31 cellular contexts compared by ENCODE assay signal in the genomic region with DNA sequence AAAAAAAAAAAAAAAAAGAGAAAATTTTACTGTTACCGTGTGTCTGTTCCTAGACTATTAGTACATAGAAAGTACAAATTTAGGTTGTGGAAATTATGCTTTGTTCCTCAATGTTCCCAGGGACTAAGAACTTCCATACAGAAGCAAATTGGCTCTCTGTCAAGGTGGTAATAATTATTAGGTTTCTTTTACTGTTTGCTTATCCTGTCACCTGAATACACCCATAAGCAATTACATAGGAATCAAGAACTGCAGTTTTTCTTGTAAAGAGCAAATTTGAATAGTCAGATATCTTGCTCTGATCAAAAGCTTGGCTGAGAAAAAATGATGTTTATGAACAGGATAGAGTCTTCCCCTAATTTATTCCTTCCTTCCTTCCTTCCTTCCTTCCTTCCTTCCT.
"Had no signal": no experiment of that assay in that cellular context is flagged by ENCODE, and none has a peak within 500 bp of the region (broad histone marks: within the 10 kb centered on the region; RNA-seq: fewer than 3 reads in every experiment).

No MANE protein-coding gene starts in this region.

- H3K27ac ChIP-seq: brain microvascular endothelial cell, coronary artery, dorsolateral prefrontal cortex, esophagus muscularis mucosa, foreskin keratinocyte, gastrocnemius medialis, heart left ventricle had no signal

- H3K36me3 ChIP-seq: brain microvascular endothelial cell, esophagus muscularis mucosa, gastrocnemius medialis, heart left ventricle had no signal

- H3K27ac Mint-ChIP-seq: activated CD4-positive, alpha-beta memory T cell treated with anti-CD3 and anti-CD28 coated beads for 36 hours; activated CD4-positive, alpha-beta T cell treated with anti-CD3 and anti-CD28 coated beads for 36 hours; activated CD4-positive, alpha-beta T cell treated with anti-CD3 and anti-CD28 coated beads, Interleukin-2, amount 10 ng/mL, durations not matched to agents 24 days and 14 days; activated CD8-positive, alpha-beta memory T cell treated with anti-CD3 and anti-CD28 coated beads, Interleukin-2, amount 10 ng/mL, durations not matched to agents 7 days and 5 days; activated CD8-positive, alpha-beta T cell treated with anti-CD3 and anti-CD28 coated beads, Interleukin-2, amount 10 ng/mL, durations not matched to agents 7 days and 5 days; activated naive CD8-positive, alpha-beta T cell; activated T-helper 1 cell treated with anti-CD3 and anti-CD28 coated beads, Interleukin-12 subunit alpha, Interleukin-12 subunit beta, Interleukin-2, Interleukin-4 antibody, amounts not matched to agents 30 ng/mL and 10 ng/mL and 1 ng/mL, durations not matched to agents 14 hours and 24 hours and 36 hours; dendritic cell treated with granulocyte-macrophage colony-stimulating factor and Interleukin-4, amounts not matched to agents 40 ng/mL and 50 ng/mL, for 4 days; endodermal cell had no signal

- H3K4me1 ChIP-seq: foreskin keratinocyte, gastrocnemius medialis, heart left ventricle had no signal

- H3K4me3 ChIP-seq: coronary artery, dorsolateral prefrontal cortex, esophagus muscularis mucosa, gastrocnemius medialis, heart left ventricle had no signal

- H3K4me3 Mint-ChIP-seq: activated CD4-positive, alpha-beta memory T cell treated with anti-CD3 and anti-CD28 coated beads for 36 hours; activated CD4-positive, alpha-beta T cell treated with anti-CD3 and anti-CD28 coated beads for 36 hours; activated CD4-positive, alpha-beta T cell treated with anti-CD3 and anti-CD28 coated beads, Interleukin-2, amount 10 ng/mL, durations not matched to agents 24 days and 14 days; activated CD8-positive, alpha-beta memory T cell treated with anti-CD3 and anti-CD28 coated beads, Interleukin-2, amount 10 ng/mL, durations not matched to agents 7 days and 5 days; activated CD8-positive, alpha-beta T cell treated with anti-CD3 and anti-CD28 coated beads, Interleukin-2, amount 10 ng/mL, durations not matched to agents 7 days and 5 days; activated naive CD8-positive, alpha-beta T cell; activated T-helper 1 cell treated with anti-CD3 and anti-CD28 coated beads, Interleukin-12 subunit alpha, Interleukin-12 subunit beta, Interleukin-2, Interleukin-4 antibody, amounts not matched to agents 30 ng/mL and 10 ng/mL and 1 ng/mL, durations not matched to agents 14 hours and 24 hours and 36 hours; central memory CD8-positive, alpha-beta T cell; dendritic cell treated with granulocyte-macrophage colony-stimulating factor and Interleukin-4, amounts not matched to agents 40 ng/mL and 50 ng/mL, for 4 days; endodermal cell had no signal

- H3K27me3 ChIP-seq: brain microvascular endothelial cell, dorsolateral prefrontal cortex, esophagus muscularis mucosa, foreskin keratinocyte, gastrocnemius medialis, heart left ventricle had no signal

- ATAC-seq: activated CD4-positive, alpha-beta T cell treated with anti-CD3 and anti-CD28 coated beads for 36 hours; activated CD8-positive, alpha-beta memory T cell treated with anti-CD3 and anti-CD28 coated beads, Interleukin-2, amount 10 ng/mL, durations not matched to agents 7 days and 5 days; activated CD8-positive, alpha-beta T cell treated with anti-CD3 and anti-CD28 coated beads, Interleukin-2, amount 10 ng/mL, durations not matched to agents 7 days and 5 days; foreskin keratinocyte; gastrocnemius medialis; heart left ventricle had no signal

- H3K4me1 Mint-ChIP-seq: activated CD4-positive, alpha-beta T cell treated with anti-CD3 and anti-CD28 coated beads for 36 hours; activated CD4-positive, alpha-beta T cell treated with anti-CD3 and anti-CD28 coated beads, Interleukin-2, amount 10 ng/mL, durations not matched to agents 24 days and 14 days; activated CD8-positive, alpha-beta memory T cell treated with anti-CD3 and anti-CD28 coated beads, Interleukin-2, amount 10 ng/mL, durations not matched to agents 7 days and 5 days; central memory CD8-positive, alpha-beta T cell; endodermal cell had no signal

- H3K27me3 Mint-ChIP-seq: activated CD4-positive, alpha-beta memory T cell treated with anti-CD3 and anti-CD28 coated beads for 36 hours; activated CD4-positive, alpha-beta T cell treated with anti-CD3 and anti-CD28 coated beads for 36 hours; activated CD4-positive, alpha-beta T cell treated with anti-CD3 and anti-CD28 coated beads, Interleukin-2, amount 10 ng/mL, durations not matched to agents 24 days and 14 days; activated CD8-positive, alpha-beta memory T cell treated with anti-CD3 and anti-CD28 coated beads, Interleukin-2, amount 10 ng/mL, durations not matched to agents 7 days and 5 days; activated naive CD8-positive, alpha-beta T cell; central memory CD8-positive, alpha-beta T cell; dendritic cell treated with granulocyte-macrophage colony-stimulating factor and Interleukin-4, amounts not matched to agents 40 ng/mL and 50 ng/mL, for 4 days had no signal

- H3K9me3 ChIP-seq: esophagus muscularis mucosa, gastrocnemius medialis, heart left ventricle had no signal

- H3K36me3 Mint-ChIP-seq: activated CD4-positive, alpha-beta memory T cell treated with anti-CD3 and anti-CD28 coated beads for 36 hours; activated CD8-positive, alpha-beta memory T cell treated with anti-CD3 and anti-CD28 coated beads, Interleukin-2, amount 10 ng/mL, durations not matched to agents 7 days and 5 days had no signal

- H3K9me3 Mint-ChIP-seq: activated CD4-positive, alpha-beta T cell treated with anti-CD3 and anti-CD28 coated beads, Interleukin-2, amount 10 ng/mL, durations not matched to agents 24 days and 14 days; activated T-helper 1 cell treated with anti-CD3 and anti-CD28 coated beads, Interleukin-12 subunit alpha, Interleukin-12 subunit beta, Interleukin-2, Interleukin-4 antibody, amounts not matched to agents 30 ng/mL and 10 ng/mL and 1 ng/mL, durations not matched to agents 14 hours and 24 hours and 36 hours; central memory CD8-positive, alpha-beta T cell had no signal

- DNase-seq: activated CD4-positive, alpha-beta memory T cell treated with anti-CD3 and anti-CD28 coated beads for 36 hours; activated CD4-positive, alpha-beta T cell treated with anti-CD3 and anti-CD28 coated beads for 36 hours; activated CD4-positive, alpha-beta T cell treated with anti-CD3 and anti-CD28 coated beads, Interleukin-2, amount 10 ng/mL, durations not matched to agents 24 days and 14 days; activated CD4-positive, CD25-positive, alpha-beta regulatory T cell; activated CD4-positive, CD25-positive, alpha-beta regulatory T cell treated with anti-CD3 and anti-CD28 coated beads, Interleukin-2, amount 50 U/mL, for 72 hours; activated CD8-positive, alpha-beta memory T cell treated with anti-CD3 and anti-CD28 coated beads, Interleukin-2, amount 10 ng/mL, durations not matched to agents 7 days and 5 days; activated CD8-positive, alpha-beta memory T cell treated with anti-CD3 and anti-CD28 coated beads, Interleukin-2, amount 50 U/mL, for 4 hours; activated CD8-positive, alpha-beta T cell treated with anti-CD3 and anti-CD28 coated beads, Interleukin-2, amount 10 ng/mL, durations not matched to agents 7 days and 5 days; activated gamma-delta T cell; activated naive CD4-positive, alpha-beta T cell; activated naive CD4-positive, alpha-beta T cell treated with anti-CD3 and anti-CD28 coated beads, Interleukin-2, amount 50 U/mL, for 16 hours; activated T-cell treated with anti-CD3 and anti-CD28 coated beads, Interleukin-2, amount 50 U/mL, for 1 hour; activated T-cell treated with anti-CD3 and anti-CD28 coated beads, Interleukin-2, amount 50 U/mL, for 48 hours; amniotic stem cell; anterior cingulate cortex; brain microvascular endothelial cell; dorsolateral prefrontal cortex; effector memory CD4-positive, alpha-beta T cell; endodermal cell; erythroblast; foreskin keratinocyte; gastrocnemius medialis; glutamatergic neuron; heart left ventricle; hypothalamus had no signal
